In genomic region chr6:30774701-30775100, GRCh38 we compare ENCODE assay signal across 2 cellular contexts.
TF ChIP-seq lines count a peak whose summit lies in the region.

No MANE protein-coding gene starts in this region.

TF ChIP-seq in HEK293T, 16 proteins besides CTCF, POLR2A, EP300 and RAD21:
- no peak for TF ChIP-seq BHLHE40 (IDR thresholded peaks at IDR 0.05; ENCODE audit: borderline replicate concordance)
- TF ChIP-seq FOXM1 (IDR thresholded peaks at IDR 0.05; ENCODE audit: borderline replicate concordance): no peak
- TF ChIP-seq FOXK2 (IDR thresholded peaks at IDR 0.05): no peak
- no peak for TF ChIP-seq HDGF (IDR thresholded peaks at IDR 0.05; ENCODE audit: borderline replicate concordance)
- TF ChIP-seq NFRKB (IDR thresholded peaks at IDR 0.05): no peak
- no peak for TF ChIP-seq PKNOX1 (IDR thresholded peaks at IDR 0.05)

TF ChIP-seq in WTC11, 78 proteins besides CTCF, POLR2A, EP300 and RAD21:
- TF ChIP-seq ZNF671 (CRISPR knock-in tag; IDR thresholded peaks at IDR 0.05) (no peak), SOX15 (CRISPR knock-in tag; IDR thresholded peaks at IDR 0.05) (no peak), RORB (CRISPR knock-in tag; IDR thresholded peaks at IDR 0.05) (no peak), CBFB (CRISPR knock-in tag; IDR thresholded peaks at IDR 0.05; ENCODE audit: low read depth) (no peak), ZNF138 (CRISPR knock-in tag; conservative IDR thresholded peaks at IDR 0.05) (no peak), SP1 (CRISPR knock-in tag; conservative IDR thresholded peaks at IDR 0.05) (no peak), MAX (CRISPR knock-in tag; IDR thresholded peaks at IDR 0.05) (no peak), HMGXB4 (CRISPR knock-in tag; IDR thresholded peaks at IDR 0.05) (no peak)
